2 cellular contexts compared by ENCODE assay signal in the genomic region with DNA sequence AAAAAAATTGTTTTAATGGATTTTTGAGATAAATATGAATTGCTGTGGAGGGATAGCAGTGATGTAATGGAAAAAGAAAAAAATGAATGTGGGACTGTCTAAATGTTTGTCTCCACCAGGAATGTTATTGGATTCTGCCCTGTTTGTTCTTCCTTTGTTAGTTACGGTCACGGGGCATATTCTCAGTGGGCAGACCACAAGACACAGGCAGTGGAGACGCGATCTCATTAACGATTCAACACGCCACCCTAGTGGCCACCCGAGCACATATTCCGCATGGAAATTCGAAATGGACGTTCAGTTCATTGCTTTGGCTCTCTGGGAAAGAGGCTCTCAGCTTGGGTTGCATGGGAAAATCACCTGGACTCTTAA.
TF ChIP-seq lines count a peak whose summit lies in the region.

No MANE protein-coding gene starts in this region.

TF ChIP-seq in GM23338, 12 proteins besides CTCF, POLR2A, EP300 and RAD21 (continued from another document):
- TF ChIP-seq, protein P1, sequence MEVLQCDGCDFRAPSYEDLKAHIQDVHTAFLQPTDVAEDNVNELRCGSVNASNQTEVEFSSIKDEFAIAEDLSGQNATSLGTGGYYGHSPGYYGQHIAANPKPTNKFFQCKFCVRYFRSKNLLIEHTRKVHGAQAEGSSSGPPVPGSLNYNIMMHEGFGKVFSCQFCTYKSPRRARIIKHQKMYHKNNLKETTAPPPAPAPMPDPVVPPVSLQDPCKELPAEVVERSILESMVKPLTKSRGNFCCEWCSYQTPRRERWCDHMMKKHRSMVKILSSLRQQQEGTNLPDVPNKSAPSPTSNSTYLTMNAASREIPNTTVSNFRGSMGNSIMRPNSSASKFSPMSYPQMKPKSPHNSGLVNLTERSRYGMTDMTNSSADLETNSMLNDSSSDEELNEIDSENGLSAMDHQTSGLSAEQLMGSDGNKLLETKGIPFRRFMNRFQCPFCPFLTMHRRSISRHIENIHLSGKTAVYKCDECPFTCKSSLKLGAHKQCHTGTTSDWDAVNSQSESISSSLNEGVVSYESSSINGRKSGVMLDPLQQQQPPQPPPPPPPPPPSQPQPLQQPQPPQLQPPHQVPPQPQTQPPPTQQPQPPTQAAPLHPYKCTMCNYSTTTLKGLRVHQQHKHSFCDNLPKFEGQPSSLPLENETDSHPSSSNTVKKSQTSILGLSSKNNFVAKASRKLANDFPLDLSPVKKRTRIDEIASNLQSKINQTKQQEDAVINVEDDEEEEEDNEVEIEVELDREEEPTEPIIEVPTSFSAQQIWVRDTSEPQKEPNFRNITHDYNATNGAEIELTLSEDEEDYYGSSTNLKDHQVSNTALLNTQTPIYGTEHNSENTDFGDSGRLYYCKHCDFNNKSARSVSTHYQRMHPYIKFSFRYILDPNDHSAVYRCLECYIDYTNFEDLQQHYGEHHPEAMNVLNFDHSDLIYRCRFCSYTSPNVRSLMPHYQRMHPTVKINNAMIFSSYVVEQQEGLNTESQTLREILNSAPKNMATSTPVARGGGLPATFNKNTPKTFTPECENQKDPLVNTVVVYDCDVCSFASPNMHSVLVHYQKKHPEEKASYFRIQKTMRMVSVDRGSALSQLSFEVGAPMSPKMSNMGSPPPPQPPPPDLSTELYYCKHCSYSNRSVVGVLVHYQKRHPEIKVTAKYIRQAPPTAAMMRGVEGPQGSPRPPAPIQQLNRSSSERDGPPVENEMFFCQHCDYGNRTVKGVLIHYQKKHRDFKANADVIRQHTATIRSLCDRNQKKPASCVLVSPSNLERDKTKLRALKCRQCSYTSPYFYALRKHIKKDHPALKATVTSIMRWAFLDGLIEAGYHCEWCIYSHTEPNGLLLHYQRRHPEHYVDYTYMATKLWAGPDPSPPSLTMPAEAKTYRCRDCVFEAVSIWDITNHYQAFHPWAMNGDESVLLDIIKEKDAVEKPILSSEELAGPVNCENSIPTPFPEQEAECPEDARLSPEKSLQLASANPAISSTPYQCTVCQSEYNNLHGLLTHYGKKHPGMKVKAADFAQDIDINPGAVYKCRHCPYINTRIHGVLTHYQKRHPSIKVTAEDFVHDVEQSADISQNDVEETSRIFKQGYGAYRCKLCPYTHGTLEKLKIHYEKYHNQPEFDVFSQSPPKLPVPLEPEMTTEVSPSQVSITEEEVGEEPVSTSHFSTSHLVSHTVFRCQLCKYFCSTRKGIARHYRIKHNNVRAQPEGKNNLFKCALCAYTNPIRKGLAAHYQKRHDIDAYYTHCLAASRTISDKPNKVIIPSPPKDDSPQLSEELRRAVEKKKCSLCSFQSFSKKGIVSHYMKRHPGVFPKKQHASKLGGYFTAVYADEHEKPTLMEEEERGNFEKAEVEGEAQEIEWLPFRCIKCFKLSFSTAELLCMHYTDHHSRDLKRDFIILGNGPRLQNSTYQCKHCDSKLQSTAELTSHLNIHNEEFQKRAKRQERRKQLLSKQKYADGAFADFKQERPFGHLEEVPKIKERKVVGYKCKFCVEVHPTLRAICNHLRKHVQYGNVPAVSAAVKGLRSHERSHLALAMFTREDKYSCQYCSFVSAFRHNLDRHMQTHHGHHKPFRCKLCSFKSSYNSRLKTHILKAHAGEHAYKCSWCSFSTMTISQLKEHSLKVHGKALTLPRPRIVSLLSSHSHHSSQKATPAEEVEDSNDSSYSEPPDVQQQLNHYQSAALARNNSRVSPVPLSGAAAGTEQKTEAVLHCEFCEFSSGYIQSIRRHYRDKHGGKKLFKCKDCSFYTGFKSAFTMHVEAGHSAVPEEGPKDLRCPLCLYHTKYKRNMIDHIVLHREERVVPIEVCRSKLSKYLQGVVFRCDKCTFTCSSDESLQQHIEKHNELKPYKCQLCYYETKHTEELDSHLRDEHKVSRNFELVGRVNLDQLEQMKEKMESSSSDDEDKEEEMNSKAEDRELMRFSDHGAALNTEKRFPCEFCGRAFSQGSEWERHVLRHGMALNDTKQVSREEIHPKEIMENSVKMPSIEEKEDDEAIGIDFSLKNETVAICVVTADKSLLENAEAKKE (CRISPR knock-in tag; IDR thresholded peaks at IDR 0.05), result no peak
- no peak for TF ChIP-seq EZH2phosphoT487 (IDR thresholded peaks at IDR 0.05; ENCODE audit: unreplicated experiment)
- TF ChIP-seq, protein P2, sequence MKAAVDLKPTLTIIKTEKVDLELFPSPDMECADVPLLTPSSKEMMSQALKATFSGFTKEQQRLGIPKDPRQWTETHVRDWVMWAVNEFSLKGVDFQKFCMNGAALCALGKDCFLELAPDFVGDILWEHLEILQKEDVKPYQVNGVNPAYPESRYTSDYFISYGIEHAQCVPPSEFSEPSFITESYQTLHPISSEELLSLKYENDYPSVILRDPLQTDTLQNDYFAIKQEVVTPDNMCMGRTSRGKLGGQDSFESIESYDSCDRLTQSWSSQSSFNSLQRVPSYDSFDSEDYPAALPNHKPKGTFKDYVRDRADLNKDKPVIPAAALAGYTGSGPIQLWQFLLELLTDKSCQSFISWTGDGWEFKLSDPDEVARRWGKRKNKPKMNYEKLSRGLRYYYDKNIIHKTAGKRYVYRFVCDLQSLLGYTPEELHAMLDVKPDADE (IDR thresholded peaks at IDR 0.05), result no peak
- TF ChIP-seq ZNF331 (CRISPR knock-in tag; IDR thresholded peaks at IDR 0.05; ENCODE audit: low read depth), result no peak
- TF ChIP-seq POLR2AphosphoS5 (IDR thresholded peaks at IDR 0.05; ENCODE audit: low read depth), result no peak
- TF ChIP-seq, protein P3, sequence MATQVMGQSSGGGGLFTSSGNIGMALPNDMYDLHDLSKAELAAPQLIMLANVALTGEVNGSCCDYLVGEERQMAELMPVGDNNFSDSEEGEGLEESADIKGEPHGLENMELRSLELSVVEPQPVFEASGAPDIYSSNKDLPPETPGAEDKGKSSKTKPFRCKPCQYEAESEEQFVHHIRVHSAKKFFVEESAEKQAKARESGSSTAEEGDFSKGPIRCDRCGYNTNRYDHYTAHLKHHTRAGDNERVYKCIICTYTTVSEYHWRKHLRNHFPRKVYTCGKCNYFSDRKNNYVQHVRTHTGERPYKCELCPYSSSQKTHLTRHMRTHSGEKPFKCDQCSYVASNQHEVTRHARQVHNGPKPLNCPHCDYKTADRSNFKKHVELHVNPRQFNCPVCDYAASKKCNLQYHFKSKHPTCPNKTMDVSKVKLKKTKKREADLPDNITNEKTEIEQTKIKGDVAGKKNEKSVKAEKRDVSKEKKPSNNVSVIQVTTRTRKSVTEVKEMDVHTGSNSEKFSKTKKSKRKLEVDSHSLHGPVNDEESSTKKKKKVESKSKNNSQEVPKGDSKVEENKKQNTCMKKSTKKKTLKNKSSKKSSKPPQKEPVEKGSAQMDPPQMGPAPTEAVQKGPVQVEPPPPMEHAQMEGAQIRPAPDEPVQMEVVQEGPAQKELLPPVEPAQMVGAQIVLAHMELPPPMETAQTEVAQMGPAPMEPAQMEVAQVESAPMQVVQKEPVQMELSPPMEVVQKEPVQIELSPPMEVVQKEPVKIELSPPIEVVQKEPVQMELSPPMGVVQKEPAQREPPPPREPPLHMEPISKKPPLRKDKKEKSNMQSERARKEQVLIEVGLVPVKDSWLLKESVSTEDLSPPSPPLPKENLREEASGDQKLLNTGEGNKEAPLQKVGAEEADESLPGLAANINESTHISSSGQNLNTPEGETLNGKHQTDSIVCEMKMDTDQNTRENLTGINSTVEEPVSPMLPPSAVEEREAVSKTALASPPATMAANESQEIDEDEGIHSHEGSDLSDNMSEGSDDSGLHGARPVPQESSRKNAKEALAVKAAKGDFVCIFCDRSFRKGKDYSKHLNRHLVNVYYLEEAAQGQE (IDR thresholded peaks at IDR 0.05; ENCODE audit: unreplicated experiment), result no peak
- no peak for TF ChIP-seq CREB1 (CRISPR knock-in tag; IDR thresholded peaks at IDR 0.05; ENCODE audit: low read depth)
- no peak for TF ChIP-seq NANOG (IDR thresholded peaks at IDR 0.05; ENCODE audit: borderline replicate concordance)
- TF ChIP-seq STAT1 (IDR thresholded peaks at IDR 0.05; ENCODE audit: unreplicated experiment), result no peak

TF ChIP-seq in WTC11, 78 proteins besides CTCF, POLR2A, EP300 and RAD21 (continued from another document):
- TF ChIP-seq, protein P4, sequence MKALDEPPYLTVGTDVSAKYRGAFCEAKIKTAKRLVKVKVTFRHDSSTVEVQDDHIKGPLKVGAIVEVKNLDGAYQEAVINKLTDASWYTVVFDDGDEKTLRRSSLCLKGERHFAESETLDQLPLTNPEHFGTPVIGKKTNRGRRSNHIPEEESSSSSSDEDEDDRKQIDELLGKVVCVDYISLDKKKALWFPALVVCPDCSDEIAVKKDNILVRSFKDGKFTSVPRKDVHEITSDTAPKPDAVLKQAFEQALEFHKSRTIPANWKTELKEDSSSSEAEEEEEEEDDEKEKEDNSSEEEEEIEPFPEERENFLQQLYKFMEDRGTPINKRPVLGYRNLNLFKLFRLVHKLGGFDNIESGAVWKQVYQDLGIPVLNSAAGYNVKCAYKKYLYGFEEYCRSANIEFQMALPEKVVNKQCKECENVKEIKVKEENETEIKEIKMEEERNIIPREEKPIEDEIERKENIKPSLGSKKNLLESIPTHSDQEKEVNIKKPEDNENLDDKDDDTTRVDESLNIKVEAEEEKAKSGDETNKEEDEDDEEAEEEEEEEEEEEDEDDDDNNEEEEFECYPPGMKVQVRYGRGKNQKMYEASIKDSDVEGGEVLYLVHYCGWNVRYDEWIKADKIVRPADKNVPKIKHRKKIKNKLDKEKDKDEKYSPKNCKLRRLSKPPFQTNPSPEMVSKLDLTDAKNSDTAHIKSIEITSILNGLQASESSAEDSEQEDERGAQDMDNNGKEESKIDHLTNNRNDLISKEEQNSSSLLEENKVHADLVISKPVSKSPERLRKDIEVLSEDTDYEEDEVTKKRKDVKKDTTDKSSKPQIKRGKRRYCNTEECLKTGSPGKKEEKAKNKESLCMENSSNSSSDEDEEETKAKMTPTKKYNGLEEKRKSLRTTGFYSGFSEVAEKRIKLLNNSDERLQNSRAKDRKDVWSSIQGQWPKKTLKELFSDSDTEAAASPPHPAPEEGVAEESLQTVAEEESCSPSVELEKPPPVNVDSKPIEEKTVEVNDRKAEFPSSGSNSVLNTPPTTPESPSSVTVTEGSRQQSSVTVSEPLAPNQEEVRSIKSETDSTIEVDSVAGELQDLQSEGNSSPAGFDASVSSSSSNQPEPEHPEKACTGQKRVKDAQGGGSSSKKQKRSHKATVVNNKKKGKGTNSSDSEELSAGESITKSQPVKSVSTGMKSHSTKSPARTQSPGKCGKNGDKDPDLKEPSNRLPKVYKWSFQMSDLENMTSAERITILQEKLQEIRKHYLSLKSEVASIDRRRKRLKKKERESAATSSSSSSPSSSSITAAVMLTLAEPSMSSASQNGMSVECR (CRISPR knock-in tag; IDR thresholded peaks at IDR 0.05; ENCODE audit: borderline replicate concordance), result no peak
- TF ChIP-seq PRRX2 (CRISPR knock-in tag; IDR thresholded peaks at IDR 0.05), result no peak
- TF ChIP-seq HMGA2 (CRISPR knock-in tag; IDR thresholded peaks at IDR 0.05), result no peak
- TF ChIP-seq SOX15 (CRISPR knock-in tag; IDR thresholded peaks at IDR 0.05), result no peak
- TF ChIP-seq, protein P5, sequence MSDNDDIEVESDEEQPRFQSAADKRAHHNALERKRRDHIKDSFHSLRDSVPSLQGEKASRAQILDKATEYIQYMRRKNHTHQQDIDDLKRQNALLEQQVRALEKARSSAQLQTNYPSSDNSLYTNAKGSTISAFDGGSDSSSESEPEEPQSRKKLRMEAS (CRISPR knock-in tag; IDR thresholded peaks at IDR 0.05), result no peak
- TF ChIP-seq IRF2 (CRISPR knock-in tag; IDR thresholded peaks at IDR 0.05; ENCODE audit: borderline replicate concordance, low read depth), result no peak
- no peak for TF ChIP-seq FOXJ3 (CRISPR knock-in tag; IDR thresholded peaks at IDR 0.05; ENCODE audit: borderline replicate concordance)
- TF ChIP-seq ESRRA (CRISPR knock-in tag; IDR thresholded peaks at IDR 0.05; ENCODE audit: borderline replicate concordance), result no peak
- TF ChIP-seq FOXK1 (CRISPR knock-in tag; IDR thresholded peaks at IDR 0.05), result no peak
